ENCODE assay signal across 8 cellular contexts in genomic region chr5:78984611-78985406, GRCh38. TPM values are rescaled to one million over a fixed set of nuclear protein-coding genes. Genes with fewer than 3 reads are reported as not detected.
A peak's percentile ranks its signal among the peaks of the same experiment; 100 is the strongest.
DNase-seq lines count a peak whose midpoint lies in the region; ATAC-seq and TF ChIP-seq lines count a peak whose summit lies in the region.

Gene ARSB, minus strand, starts transcription at chr5:78985310. Its CDS starts 62 bp downstream, at chr5:78985248.

- H3K9me3 ChIP-seq in cardiac muscle cell (ENCODE audit: low read depth): no peaks in the 10 kb centered on the region

- DNase-seq in NCI-H128 (lab: John Stamatoyannopoulos, UW; ENCODE audit: unreplicated experiment) (peak; percentile 36), SW480 (ENCODE audit: low spot score) (peak; percentile 85), cardiac muscle cell (ENCODE audit: low read depth in 1 of 2, low spot score in 1 of 2) (peak; percentile 88 to 94), pons (ENCODE audit: low spot score) (peak; percentile 78), type B pancreatic cell (ENCODE audit: extremely low spot score, unreplicated experiment) (peak; percentile 90)
- DNase-seq in activated naive CD8-positive, alpha-beta T cell treated with anti-CD3 and anti-CD28 coated beads, Interleukin-2, amount 50 U/mL, for 24 hours: peak; percentile 82

- H3K36me3 ChIP-seq in cardiac muscle cell: no peaks in the 10 kb centered on the region

- no peaks in the 10 kb centered on the region for H3K27me3 ChIP-seq in cardiac muscle cell

- H3K36me3 Mint-ChIP-seq in activated naive CD8-positive, alpha-beta T cell treated with anti-CD3 and anti-CD28 coated beads, Interleukin-2, amount 50 U/mL, for 24 hours (ENCODE audit: low read depth): no peaks in the 10 kb centered on the region
- no peaks in the 10 kb centered on the region for H3K36me3 Mint-ChIP-seq in type B pancreatic cell

- peak within 1 kb of the TSS; percentile 84 for H3K4me3 Mint-ChIP-seq in activated naive CD8-positive, alpha-beta T cell treated with anti-CD3 and anti-CD28 coated beads, Interleukin-2, amount 50 U/mL, for 24 hours
- peak within 1 kb of the TSS; percentile 91 for H3K4me3 Mint-ChIP-seq in type B pancreatic cell

- H3K27ac Mint-ChIP-seq in activated naive CD8-positive, alpha-beta T cell treated with anti-CD3 and anti-CD28 coated beads, Interleukin-2, amount 50 U/mL, for 24 hours: peak within 1 kb of the TSS; percentile 94
- H3K27ac Mint-ChIP-seq in type B pancreatic cell: peak within 1 kb of the TSS; percentile 90

- H3K4me1 ChIP-seq in cardiac muscle cell (ENCODE audit: low read depth): peaks cover 11% of the 10 kb centered on the region

- H3K4me3 ChIP-seq in cardiac muscle cell: peak within 1 kb of the TSS; percentile 84

- H3K27me3 Mint-ChIP-seq in activated naive CD8-positive, alpha-beta T cell treated with anti-CD3 and anti-CD28 coated beads, Interleukin-2, amount 50 U/mL, for 24 hours: no peaks in the 10 kb centered on the region
- peaks cover 6% of the 10 kb centered on the region for H3K27me3 Mint-ChIP-seq in type B pancreatic cell

- H3K4me1 Mint-ChIP-seq in activated naive CD8-positive, alpha-beta T cell treated with anti-CD3 and anti-CD28 coated beads, Interleukin-2, amount 50 U/mL, for 24 hours: peaks cover 57% of the 10 kb centered on the region
- H3K4me1 Mint-ChIP-seq in type B pancreatic cell (ENCODE audit: unreplicated experiment): peaks cover 27% of the 10 kb centered on the region

- peak; percentile 59 for ATAC-seq in HG02678 (IDR thresholded peaks at IDR 0.05; ENCODE audit: unreplicated experiment)
- ATAC-seq in activated naive CD8-positive, alpha-beta T cell treated with anti-CD3 and anti-CD28 coated beads, Interleukin-2, amount 50 U/mL, for 24 hours: peak; percentile 49

- H3K9me3 Mint-ChIP-seq in activated naive CD8-positive, alpha-beta T cell treated with anti-CD3 and anti-CD28 coated beads, Interleukin-2, amount 50 U/mL, for 24 hours: no peaks in the 10 kb centered on the region
- no peaks in the 10 kb centered on the region for H3K9me3 Mint-ChIP-seq in type B pancreatic cell

- TF ChIP-seq CTCF in GM12872 (IDR thresholded peaks at IDR 0.05; ENCODE audit: insufficient read depth, low read depth, low read length) (peak; percentile 31; the same call in 1 of the 3 replicates), cardiac muscle cell (IDR thresholded peaks at IDR 0.05; ENCODE audit: low read depth, low read length) (peak; percentile 35), type B pancreatic cell (conservative IDR thresholded peaks at IDR 0.05) (no peak)

- H3K27ac ChIP-seq in cardiac muscle cell: peak within 1 kb of the TSS; percentile 95

RNA-seq across cellular contexts. Expression of gene ARSB, which starts in this region (rescaled TPM):
- total RNA-seq in cardiac muscle cell (25.5 and 32.0 TPM in 2 replicates), type B pancreatic cell (ENCODE audit: low replicate concordance) (8.8 and 18.5 TPM in 2 replicates)
- 13.7 and 16.0 TPM in 2 replicates for polyA plus RNA-seq in cardiac muscle cell

Comparison
In these comparisons a context has a peak if more than half of its experiments do, and no peak if none do; other contexts are left out.
1. Peak in every context shown above with its lines: DNase-seq, ATAC-seq, H3K4me3 ChIP-seq and H3K27ac ChIP-seq.
2. DNase-seq: peak in every context shown above with its lines; median percentile 91 in cardiac muscle cell; 90 in type B pancreatic cell; 85 in SW480; 82 in activated naive CD8-positive, alpha-beta T cell treated with anti-CD3 and anti-CD28 coated beads, Interleukin-2, amount 50 U/mL, for 24 hours; 78 in pons; 36 in NCI-H128.